ENCODE assay signal across 21 cellular contexts in the genomic region with DNA sequence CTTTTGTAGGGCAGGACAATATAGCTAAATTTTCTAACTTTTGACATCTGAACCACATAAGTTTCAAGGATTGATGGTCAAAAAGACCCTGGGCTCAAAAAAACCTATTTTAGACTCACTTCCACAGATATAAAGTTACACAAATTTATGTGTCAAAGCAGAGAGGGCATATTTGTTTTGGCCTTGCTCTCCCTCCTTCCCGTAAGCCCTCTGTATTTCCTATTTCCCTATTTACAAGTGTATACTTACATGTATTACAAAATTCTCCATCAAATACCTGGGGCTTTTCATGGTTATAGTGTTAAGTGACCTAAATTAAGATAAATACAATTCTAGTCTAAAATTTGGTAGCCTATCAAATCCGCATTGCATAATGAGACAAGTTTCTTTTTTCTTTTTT. TPM values are rescaled to one million over a fixed set of nuclear protein-coding genes. Genes with fewer than 3 reads are reported as not detected.
DNase-seq lines count a peak whose midpoint lies in the region; ATAC-seq, FAIRE-seq and TF ChIP-seq lines count a peak whose summit lies in the region.
"Had no signal": no experiment of that assay in that cellular context is flagged by ENCODE, and none has a peak within 500 bp of the region (broad histone marks: within the 10 kb centered on the region; RNA-seq: fewer than 3 reads in every experiment).

No MANE protein-coding gene starts in this region.

- H3K36me3 ChIP-seq in left lung (no peaks in the 10 kb centered on the region), spleen (no peaks in the 10 kb centered on the region)
- H3K36me3 ChIP-seq: BLaER1, prostate gland, suprapubic skin had no signal

- peaks cover 11% of the 10 kb centered on the region for H3K36me3 Mint-ChIP-seq in activated naive CD4-positive, alpha-beta T cell treated with anti-CD3 and anti-CD28 coated beads for 36 hours (ENCODE audit: low read depth)
- peaks cover 13% of the 10 kb centered on the region for H3K36me3 Mint-ChIP-seq in activated naive CD4-positive, alpha-beta T cell treated with anti-CD3 and anti-CD28 coated beads, Interleukin-2, amount 10 ng/mL, durations not matched to agents 7 days and 5 days

- no peaks in the 10 kb centered on the region for H3K9me3 ChIP-seq in left lung
- peaks cover 0 to 2% (median 0%) of the 10 kb centered on the region in 8 donors for H3K9me3 ChIP-seq in spleen
- H3K9me3 ChIP-seq: BLaER1, prostate gland, suprapubic skin had no signal

- peaks cover 53% of the 10 kb centered on the region for H3K4me1 Mint-ChIP-seq in activated naive CD4-positive, alpha-beta T cell treated with anti-CD3 and anti-CD28 coated beads for 36 hours (ENCODE audit: low read depth)
- H3K4me1 Mint-ChIP-seq in activated naive CD4-positive, alpha-beta T cell treated with anti-CD3 and anti-CD28 coated beads, Interleukin-2, amount 10 ng/mL, durations not matched to agents 7 days and 5 days = peaks cover 53% of the 10 kb centered on the region

- H3K27me3 ChIP-seq in left lung = no peaks in the 10 kb centered on the region
- H3K27me3 ChIP-seq in spleen (replicated peaks in 1 of 7) = no peaks in the 10 kb centered on the region
- H3K27me3 ChIP-seq: BLaER1, suprapubic skin had no signal

- ATAC-seq in left lung = no peak
- ATAC-seq in HG02885 (IDR thresholded peaks at IDR 0.05; ENCODE audit: poor library complexity, unreplicated experiment) = no peak
- ATAC-seq: activated CD4-positive, alpha-beta T cell treated with anti-CD3 and anti-CD28 coated beads for 36 hours had no signal

- intact Hi-C loops in activated naive CD4-positive, alpha-beta T cell treated with anti-CD3 and anti-CD28 coated beads for 36 hours (cut with micrococcal nuclease) = loop anchor here (2.0 to 10.0 kb wide), 2 partner anchors 229 to 751 kb away; partner anchors contain the start of gene BRAF
- intact Hi-C loops in left lung (cut with DNase I) (loop anchor here in 1 of 2 donors (10.0 kb wide), 1 partner anchor 141 kb away; no protein-coding TSS in a partner anchor), spleen (cut with DNase I; ENCODE audit: low total_unique reads) (no loop called here)

- H3K4me3 ChIP-seq in left lung = no peak overlapping the region
- H3K4me3 ChIP-seq in spleen = no peak overlapping the region
- H3K4me3 ChIP-seq: prostate gland had no signal

- H3K27ac Mint-ChIP-seq in activated naive CD4-positive, alpha-beta T cell treated with anti-CD3 and anti-CD28 coated beads for 36 hours = peak overlapping the region; percentile 2
- no peak overlapping the region for H3K27ac Mint-ChIP-seq in activated naive CD4-positive, alpha-beta T cell treated with anti-CD3 and anti-CD28 coated beads, Interleukin-2, amount 10 ng/mL, durations not matched to agents 7 days and 5 days

- H3K9me3 Mint-ChIP-seq in activated naive CD4-positive, alpha-beta T cell treated with anti-CD3 and anti-CD28 coated beads for 36 hours = peaks cover 5% of the 10 kb centered on the region
- H3K9me3 Mint-ChIP-seq in activated naive CD4-positive, alpha-beta T cell treated with anti-CD3 and anti-CD28 coated beads, Interleukin-2, amount 10 ng/mL, durations not matched to agents 7 days and 5 days = peaks cover 4% of the 10 kb centered on the region
- H3K9me3 Mint-ChIP-seq: HFFc6, neural crest cell had no signal

- no peaks in the 10 kb centered on the region for H3K27me3 Mint-ChIP-seq in activated naive CD4-positive, alpha-beta T cell treated with anti-CD3 and anti-CD28 coated beads for 36 hours (ENCODE audit: low read depth)
- H3K27me3 Mint-ChIP-seq in activated naive CD4-positive, alpha-beta T cell treated with anti-CD3 and anti-CD28 coated beads, Interleukin-2, amount 10 ng/mL, durations not matched to agents 7 days and 5 days = peaks cover 16% of the 10 kb centered on the region

- DNase-seq in activated naive CD4-positive, alpha-beta T cell treated with anti-CD3 and anti-CD28 coated beads for 36 hours = no peak
- DNase-seq in activated naive CD4-positive, alpha-beta T cell treated with anti-CD3 and anti-CD28 coated beads, Interleukin-2, amount 10 ng/mL, durations not matched to agents 7 days and 5 days = no peak
- DNase-seq in left lung (no peak), spleen (no peak), NCI-H2196 treated with DMSO at 0.1 percent for 48 hours (lab: John Stamatoyannopoulos, UW; ENCODE audit: unreplicated experiment) (no peak), HTR-8/SVneo (ENCODE audit: insufficient read length, low spot score) (no peak)
- DNase-seq: activated CD4-positive, alpha-beta T cell treated with anti-CD3 and anti-CD28 coated beads for 36 hours; erythroblast; foreskin melanocyte; HFFc6; kidney; NCI-H510A treated with DMSO at 0.1 percent for 48 hours; NK-92 treated with Interleukin-12 subunit alpha and Interleukin-12 subunit beta, amount 100 ng/mL, for 24 hours had no signal

- CTCF ChIA-PET in activated naive CD4-positive, alpha-beta T cell treated with anti-CD3 and anti-CD28 coated beads for 36 hours (lab: Charles Lee) = interaction anchor here (0.7 to 0.8 kb wide), 2 partner anchors 114 to 131 kb away, joined by 3 to 4 read pairs; no protein-coding TSS in a partner anchor
- CTCF ChIA-PET in activated naive CD4-positive, alpha-beta T cell treated with anti-CD3 and anti-CD28 coated beads, Interleukin-2, amount 10 ng/mL, durations not matched to agents 7 days and 5 days (lab: Charles Lee) = interaction anchor here (1.5 to 2.5 kb wide), 2 partner anchors 129 to 152 kb away, joined by 4 to 9 read pairs; no protein-coding TSS in a partner anchor

- H3K27ac ChIP-seq in VCaP (peak overlapping the region; percentile 97), left lung (peak overlapping the region; percentile 6 to 99), spleen (peak overlapping the region in 6 of 8 donors; percentile 91 to 100 (median 99))
- H3K27ac ChIP-seq: BLaER1 had no signal

- FAIRE-seq in HTR-8/SVneo (lab: Jason Lieb, UNC) = no peak
- FAIRE-seq: G401.6, kidney, RCC 7860 had no signal

- TF ChIP-seq CTCF in VCaP (conservative IDR thresholded peaks at IDR 0.05) (no peak), left lung (IDR thresholded peaks at IDR 0.05) (no peak), spleen (IDR thresholded peaks at IDR 0.05 in 8 of 11, conservative IDR thresholded peaks at IDR 0.05 in 3 of 11) (no peak)

- H3K4me1 ChIP-seq in left lung = peaks cover 13 to 51% of the 10 kb centered on the region in 2 donors
- H3K4me1 ChIP-seq in spleen = peaks cover 12 to 75% (median 40%) of the 10 kb centered on the region in 6 donors
- H3K4me1 ChIP-seq: prostate gland had no signal

- 83 to 87% (median 84%) methylated on average over 2 of the region's 2 CpGs for WGBS in spleen, 5 donors

- H3K4me3 Mint-ChIP-seq in activated naive CD4-positive, alpha-beta T cell treated with anti-CD3 and anti-CD28 coated beads for 36 hours = no peak overlapping the region
- no peak overlapping the region for H3K4me3 Mint-ChIP-seq in activated naive CD4-positive, alpha-beta T cell treated with anti-CD3 and anti-CD28 coated beads, Interleukin-2, amount 10 ng/mL, durations not matched to agents 7 days and 5 days

- TF ChIP-seq POLR2A in spleen (IDR thresholded peaks at IDR 0.05) = no peak

RNA-seq across cellular contexts. Expression of gene KDM7A, which starts 2.6 kb away (rescaled TPM):
- total RNA-seq in activated naive CD4-positive, alpha-beta T cell treated with anti-CD3 and anti-CD28 coated beads for 36 hours = 10 to 100 TPM; 27.4 to 29.3 TPM
- total RNA-seq in left lung (10 to 100 TPM; 13.2 to 20.0 TPM), spleen (10 to 100 TPM; 21.4 to 41.5 (median 25.5) TPM)
- polyA plus RNA-seq in spleen = 1 to 10 TPM; 2.5 to 3.7 (median 2.7) TPM
